9 cellular contexts compared by ENCODE assay signal in genomic region chrX:136525738-136526606, GRCh38. TPM values are rescaled to one million over a fixed set of nuclear protein-coding genes. Genes with fewer than 3 reads are reported as not detected.
DNase-seq lines count a peak whose midpoint lies in the region; ATAC-seq and TF ChIP-seq lines count a peak whose summit lies in the region.
"Had no signal": no experiment of that assay in that cellular context is flagged by ENCODE, and none has a peak within 500 bp of the region (broad histone marks: within the 10 kb centered on the region; RNA-seq: fewer than 3 reads in every experiment).

No MANE protein-coding gene starts in this region.

- WGBS in testis, 2 donors, result 44 to 52% methylated on average over 2 of the region's 2 CpGs

- TF ChIP-seq POLR2A in testis (IDR thresholded peaks at IDR 0.05), result no peak

- H3K27me3 ChIP-seq in testis, result no peaks in the 10 kb centered on the region

- TF ChIP-seq CTCF in testis (IDR thresholded peaks at IDR 0.05), result no peak

- no peak for ATAC-seq in HG02759 (IDR thresholded peaks at IDR 0.05; ENCODE audit: unreplicated experiment)

- no peak overlapping the region for H3K4me3 ChIP-seq in testis

- no peak overlapping the region for H3K27ac ChIP-seq in testis

- peak; percentile 15 for DNase-seq in HS-5 (ENCODE audit: low read depth)
- DNase-seq in amniotic epithelial cell (ENCODE audit: low read depth), result peak; percentile 75
- peak; percentile 38 for DNase-seq in hepatic stellate cell (ENCODE audit: low spot score)
- DNase-seq in testis, result peak; percentile 80
- no peak for DNase-seq in central memory CD4-positive, alpha-beta T cell
- no peak for DNase-seq in NCI-H1048 (lab: John Stamatoyannopoulos, UW)

- H3K9me3 ChIP-seq in testis, result no peaks in the 10 kb centered on the region

- H3K36me3 ChIP-seq in testis (ENCODE audit: low read depth, missing control alignments), result no peaks in the 10 kb centered on the region

- H3K4me1 ChIP-seq in testis, result peaks cover 4% of the 10 kb centered on the region

- intact Hi-C loops in testis (cut with DNase I; ENCODE audit: low total_unique reads), result no loop called here

RNA-seq across cellular contexts. Expression of gene VGLL1, which starts 6.0 kb away (rescaled TPM):
- not detected for total RNA-seq in testis
- 0.70 TPM for polyA plus RNA-seq in testis (ENCODE audit: insufficient read depth, low read depth, low replicate concordance)
- total RNA-seq: T-helper 1 cell treated with Interleukin-12 subunit alpha and Interleukin-12 subunit beta and Interleukin-4 antibody, amounts not matched to agents 30 ng/mL and 1 ng/mL, for 36 hours; temporal lobe had no signal

RNA-seq across cellular contexts. Expression of gene HTATSF1, which starts 28.6 kb away (rescaled TPM):
- 100 to 1,000 TPM; 103 to 115 TPM for total RNA-seq in testis
- 65.3 TPM for polyA plus RNA-seq in testis (ENCODE audit: insufficient read depth, low read depth, low replicate concordance)

RNA-seq across cellular contexts. Expression of gene BRS3, which starts 38.2 kb away (rescaled TPM):
- total RNA-seq in testis, result under 1 TPM; 0.50 to 0.55 TPM
- 0.49 TPM for polyA plus RNA-seq in testis (ENCODE audit: insufficient read depth, low read depth, low replicate concordance)
- total RNA-seq: T-helper 1 cell treated with Interleukin-12 subunit alpha and Interleukin-12 subunit beta and Interleukin-4 antibody, amounts not matched to agents 30 ng/mL and 1 ng/mL, for 36 hours had no signal

Comparison
In these comparisons a context has a peak if more than half of its experiments do, and no peak if none do; other contexts are left out.
1. DNase-seq: peak in HS-5 (single experiment), amniotic epithelial cell (single experiment), hepatic stellate cell (single experiment) and testis (single experiment); none in central memory CD4-positive, alpha-beta T cell (single experiment) and NCI-H1048 (single experiment).